ENCODE assay signal across 8 cellular contexts in the genomic region with DNA sequence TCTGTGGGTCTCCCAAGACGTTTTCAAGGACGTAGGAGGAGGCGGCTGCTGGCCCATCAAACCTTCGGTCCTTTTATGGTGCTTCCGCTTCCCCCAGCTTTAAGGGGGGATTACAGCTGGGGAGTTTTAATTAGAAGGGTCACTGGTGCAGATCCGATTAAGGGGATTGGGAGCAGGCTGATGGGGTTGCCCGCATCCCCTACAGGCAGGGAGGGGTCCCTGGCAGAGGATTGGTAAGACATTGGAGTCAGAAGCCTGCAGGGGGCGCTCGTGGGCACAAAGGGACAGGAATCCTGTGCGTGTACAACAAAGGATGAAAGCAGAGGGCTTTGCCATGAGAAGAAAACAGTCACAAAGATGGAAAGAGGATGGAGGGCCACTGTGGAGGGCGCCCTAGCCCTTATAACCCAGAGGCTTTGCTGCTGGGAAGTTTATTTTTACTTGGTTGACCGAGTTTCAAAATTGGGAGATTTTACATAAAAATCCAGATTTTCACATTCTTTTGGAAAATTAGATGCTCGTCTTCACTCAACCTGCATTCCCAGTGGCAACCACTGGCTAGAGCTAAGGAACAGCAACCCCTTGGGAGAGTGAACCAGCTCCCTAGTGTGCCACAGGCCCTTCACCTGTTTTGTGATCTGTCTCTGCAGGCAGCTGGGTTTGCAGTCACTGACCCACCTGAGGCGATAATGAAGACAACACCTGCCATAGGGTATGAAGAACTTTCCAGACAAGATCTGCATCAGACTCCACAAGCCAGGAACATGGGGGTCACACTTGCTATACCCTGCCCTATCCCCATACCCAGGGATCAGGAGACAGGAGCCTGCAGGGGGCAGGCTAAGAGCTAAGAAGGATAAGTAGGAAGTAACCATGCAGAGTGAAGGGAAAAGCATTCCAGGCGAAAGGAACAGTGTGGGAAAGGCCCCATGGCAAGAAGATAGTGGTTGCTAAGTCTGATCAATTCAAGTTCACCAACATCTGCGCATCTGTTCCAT.
A peak's percentile ranks its signal among the peaks of the same experiment; 100 is the strongest.
DNase-seq lines count a peak whose midpoint lies in the region; ATAC-seq lines count a peak whose summit lies in the region.

No MANE protein-coding gene starts in this region.

- POLR2A ChIA-PET in activated CD4-positive, alpha-beta T cell treated with anti-CD3 and anti-CD28 coated beads, Interleukin-2, amount 10 ng/mL, durations not matched to agents 7 days and 5 days (lab: Charles Lee), result no interaction called here

- no peaks in the 10 kb centered on the region for H3K36me3 Mint-ChIP-seq in activated CD4-positive, alpha-beta T cell treated with anti-CD3 and anti-CD28 coated beads, Interleukin-2, amount 10 ng/mL, durations not matched to agents 7 days and 5 days (ENCODE audit: low read depth)

- CTCF ChIA-PET in activated CD4-positive, alpha-beta T cell treated with anti-CD3 and anti-CD28 coated beads, Interleukin-2, amount 10 ng/mL, durations not matched to agents 7 days and 5 days (lab: Charles Lee), result interaction anchor here (0.8 to 1.4 kb wide), 7 partner anchors 10 to 157 kb away, joined by 3 to 4 read pairs (median 3); a partner anchor contains a TSS

- peaks cover 2% of the 10 kb centered on the region for H3K9me3 Mint-ChIP-seq in activated CD4-positive, alpha-beta T cell treated with anti-CD3 and anti-CD28 coated beads, Interleukin-2, amount 10 ng/mL, durations not matched to agents 7 days and 5 days

- peak; percentile 40 for DNase-seq in activated gamma-delta T cell treated with Interleukin-2 at 50 U/mL for 16 hours
- DNase-seq in activated gamma-delta T cell (lab: John Stamatoyannopoulos, UW), result no peak
- DNase-seq in NCI-H345 (lab: John Stamatoyannopoulos, UW), result peak; percentile 54
- peak; percentile 74 for DNase-seq in activated CD4-positive, alpha-beta T cell treated with anti-CD3 and anti-CD28 coated beads, Interleukin-2, amount 10 ng/mL, durations not matched to agents 7 days and 5 days
- peak; percentile 80 for DNase-seq in dermis blood vessel endothelial cell
- peak; percentile 61 to 75 for DNase-seq in lung microvascular endothelial cell (ENCODE audit: low read depth in 2 of 2)
- peak; percentile 5 to 15 for DNase-seq in stimulated activated CD8-positive, alpha-beta memory T cell treated with anti-CD3 and anti-CD28 coated beads, Interleukin-2, amount 100 ng/mL, for 1 hour (ENCODE audit: low read depth in 2 of 2)

- ATAC-seq in HG03095 (IDR thresholded peaks at IDR 0.05; ENCODE audit: unreplicated experiment), result no peak

- H3K4me3 Mint-ChIP-seq in activated CD4-positive, alpha-beta T cell treated with anti-CD3 and anti-CD28 coated beads, Interleukin-2, amount 10 ng/mL, durations not matched to agents 7 days and 5 days, result no peak overlapping the region

- H3K4me1 Mint-ChIP-seq in activated CD4-positive, alpha-beta T cell treated with anti-CD3 and anti-CD28 coated beads, Interleukin-2, amount 10 ng/mL, durations not matched to agents 7 days and 5 days, result peaks cover 2% of the 10 kb centered on the region

- H3K27ac Mint-ChIP-seq in activated CD4-positive, alpha-beta T cell treated with anti-CD3 and anti-CD28 coated beads, Interleukin-2, amount 10 ng/mL, durations not matched to agents 7 days and 5 days, result peak overlapping the region; percentile 21

- H3K27me3 Mint-ChIP-seq in activated CD4-positive, alpha-beta T cell treated with anti-CD3 and anti-CD28 coated beads, Interleukin-2, amount 10 ng/mL, durations not matched to agents 7 days and 5 days, result peaks cover 7% of the 10 kb centered on the region
